In genomic region chr21:36717901-36718465, GRCh38 we compare ENCODE assay signal across 28 cellular contexts. TPM values are rescaled to one million over a fixed set of nuclear protein-coding genes. Genes with fewer than 3 reads are reported as not detected.
"Had no signal": no experiment of that assay in that cellular context is flagged by ENCODE, and none has a peak within 500 bp of the region (broad histone marks: within the 10 kb centered on the region; RNA-seq: fewer than 3 reads in every experiment).

No MANE protein-coding gene starts in this region.

- H3K4me3 Mint-ChIP-seq: activated CD4-positive, alpha-beta T cell treated with anti-CD3 and anti-CD28 coated beads, Interleukin-2, amount 10 ng/mL, durations not matched to agents 24 days and 14 days; activated CD8-positive, alpha-beta memory T cell treated with anti-CD3 and anti-CD28 coated beads, Interleukin-2, amount 10 ng/mL, durations not matched to agents 7 days and 5 days; activated CD8-positive, alpha-beta T cell treated with anti-CD3 and anti-CD28 coated beads for 36 hours; activated naive CD4-positive, alpha-beta T cell treated with anti-CD3 and anti-CD28 coated beads, Interleukin-2, amount 50 U/mL, for 24 hours; nephron; stimulated activated naive B cell treated with anti-CD40 and anti-IgM and Interleukin-4, amounts not matched to agents 10 μg/mL and 1 μg/mL and 100 μg/mL, for 72 hours; T-helper 17 cell; type B pancreatic cell had no signal

- H3K27me3 ChIP-seq: testis had no signal

- H3K36me3 Mint-ChIP-seq: activated CD8-positive, alpha-beta memory T cell treated with anti-CD3 and anti-CD28 coated beads, Interleukin-2, amount 10 ng/mL, durations not matched to agents 7 days and 5 days; activated naive CD4-positive, alpha-beta T cell treated with anti-CD3 and anti-CD28 coated beads, Interleukin-2, amount 50 U/mL, for 24 hours; stimulated activated naive B cell treated with anti-CD40 and anti-IgM and Interleukin-4, amounts not matched to agents 10 μg/mL and 1 μg/mL and 100 μg/mL, for 72 hours; type B pancreatic cell had no signal

- DNase-seq: activated CD4-positive, alpha-beta T cell treated with anti-CD3 and anti-CD28 coated beads, Interleukin-2, amount 10 ng/mL, durations not matched to agents 24 days and 14 days; activated CD8-positive, alpha-beta memory T cell treated with anti-CD3 and anti-CD28 coated beads, Interleukin-2, amount 10 ng/mL, durations not matched to agents 7 days and 5 days; activated CD8-positive, alpha-beta T cell treated with anti-CD3 and anti-CD28 coated beads for 36 hours; activated gamma-delta T cell treated with Interleukin-2 at 50 U/mL for 16 hours; activated T-cell treated with anti-CD3 and anti-CD28 coated beads for 4 hours; brain microvascular endothelial cell; central memory CD4-positive, alpha-beta T cell; dermis blood vessel endothelial cell; effector CD8-positive, alpha-beta T cell; heart left ventricle; left cardiac atrium; mesenchymal stem cell; stimulated activated CD4-positive, alpha-beta T cell treated with anti-CD3 and anti-CD28 coated beads, Interleukin-15, amount 100 ng/mL, for 24 hours; stimulated activated CD8-positive, alpha-beta memory T cell treated with anti-CD3 and anti-CD28 coated beads, Interleukin-4, amount 100 ng/mL, for 48 hours; stimulated activated naive B cell treated with anti-CD40 and anti-IgM and Interleukin-4, amounts not matched to agents 10 μg/mL and 1 μg/mL and 100 μg/mL, for 72 hours; SW 1271; T-helper 17 cell; testis had no signal

- H3K27ac ChIP-seq: ascending aorta, brain microvascular endothelial cell, esophagus muscularis mucosa, gastroesophageal sphincter, heart left ventricle, parathyroid adenoma, right lobe of liver, testis had no signal

- ATAC-seq: activated CD8-positive, alpha-beta memory T cell treated with anti-CD3 and anti-CD28 coated beads, Interleukin-2, amount 10 ng/mL, durations not matched to agents 7 days and 5 days; activated CD8-positive, alpha-beta T cell treated with anti-CD3 and anti-CD28 coated beads for 36 hours; gastroesophageal sphincter; heart left ventricle; left cardiac atrium; right lobe of liver; stimulated activated naive B cell treated with anti-CD40 and anti-IgM and Interleukin-4, amounts not matched to agents 10 μg/mL and 1 μg/mL and 100 μg/mL, for 72 hours; T-helper 17 cell had no signal

- H3K9me3 ChIP-seq: ascending aorta, esophagus muscularis mucosa, gastroesophageal sphincter, heart left ventricle, right lobe of liver, testis had no signal

- H3K4me1 ChIP-seq: ascending aorta, esophagus muscularis mucosa, gastroesophageal sphincter, heart left ventricle, parathyroid adenoma, right lobe of liver, testis had no signal

- H3K4me1 Mint-ChIP-seq: activated CD4-positive, alpha-beta T cell treated with anti-CD3 and anti-CD28 coated beads, Interleukin-2, amount 10 ng/mL, durations not matched to agents 24 days and 14 days; activated CD8-positive, alpha-beta memory T cell treated with anti-CD3 and anti-CD28 coated beads, Interleukin-2, amount 10 ng/mL, durations not matched to agents 7 days and 5 days; activated naive CD4-positive, alpha-beta T cell treated with anti-CD3 and anti-CD28 coated beads, Interleukin-2, amount 50 U/mL, for 24 hours; stimulated activated naive B cell treated with anti-CD40 and anti-IgM and Interleukin-4, amounts not matched to agents 10 μg/mL and 1 μg/mL and 100 μg/mL, for 72 hours; T-helper 17 cell had no signal

- H3K36me3 ChIP-seq: ascending aorta, brain microvascular endothelial cell, esophagus muscularis mucosa, gastroesophageal sphincter, heart left ventricle, right lobe of liver had no signal

- H3K4me3 ChIP-seq: ascending aorta, esophagus muscularis mucosa, gastroesophageal sphincter, heart left ventricle, right lobe of liver, smooth muscle cell, testis had no signal

- H3K27ac Mint-ChIP-seq: activated CD4-positive, alpha-beta T cell treated with anti-CD3 and anti-CD28 coated beads, Interleukin-2, amount 10 ng/mL, durations not matched to agents 24 days and 14 days; activated CD8-positive, alpha-beta memory T cell treated with anti-CD3 and anti-CD28 coated beads, Interleukin-2, amount 10 ng/mL, durations not matched to agents 7 days and 5 days; activated CD8-positive, alpha-beta T cell treated with anti-CD3 and anti-CD28 coated beads for 36 hours; activated naive CD4-positive, alpha-beta T cell treated with anti-CD3 and anti-CD28 coated beads, Interleukin-2, amount 50 U/mL, for 24 hours; nephron; stimulated activated naive B cell treated with anti-CD40 and anti-IgM and Interleukin-4, amounts not matched to agents 10 μg/mL and 1 μg/mL and 100 μg/mL, for 72 hours; T-helper 17 cell; type B pancreatic cell had no signal

- H3K9me3 Mint-ChIP-seq: activated CD4-positive, alpha-beta T cell treated with anti-CD3 and anti-CD28 coated beads, Interleukin-2, amount 10 ng/mL, durations not matched to agents 24 days and 14 days; activated CD8-positive, alpha-beta T cell treated with anti-CD3 and anti-CD28 coated beads for 36 hours; activated naive CD4-positive, alpha-beta T cell treated with anti-CD3 and anti-CD28 coated beads, Interleukin-2, amount 50 U/mL, for 24 hours; nephron; stimulated activated naive B cell treated with anti-CD40 and anti-IgM and Interleukin-4, amounts not matched to agents 10 μg/mL and 1 μg/mL and 100 μg/mL, for 72 hours; type B pancreatic cell had no signal

- H3K9ac ChIP-seq: parathyroid adenoma had no signal

RNA-seq across cellular contexts. Expression of gene SIM2, which starts 19.1 kb away (rescaled TPM):
- total RNA-seq: activated CD8-positive, alpha-beta T cell treated with anti-CD3 and anti-CD28 coated beads for 36 hours; ascending aorta; left cardiac atrium; mononuclear cell; right lobe of liver; smooth muscle cell; T-helper 17 cell had no signal
